In genomic region chr1:26408604-26409003, GRCh38 we compare ENCODE assay signal across 8 cellular contexts.
A peak's percentile ranks its signal among the peaks of the same experiment; 100 is the strongest.
DNase-seq lines count a peak whose midpoint lies in the region; ATAC-seq and TF ChIP-seq lines count a peak whose summit lies in the region.

No MANE protein-coding gene starts in this region.

- H3K36me3 Mint-ChIP-seq in nephron (ENCODE audit: low read depth), result no peaks in the 10 kb centered on the region

- DNase-seq in EL, result peak; percentile 73
- DNase-seq in NOMO-1 treated with dmso at 0.1 percent for 144 hours (lab: John Stamatoyannopoulos, UW; ENCODE audit: unreplicated experiment), result peak; percentile 30
- peak; percentile 86 for DNase-seq in activated T-cell treated with anti-CD3 and anti-CD28 coated beads, Interleukin-2, amount 50 U/mL, for 1 hour
- peak; percentile 82 for DNase-seq in fibroblast of pulmonary artery (ENCODE audit: low read depth)
- peak; percentile 79 for DNase-seq in stimulated activated naive CD8-positive, alpha-beta T cell treated with anti-CD3 and anti-CD28 coated beads, Interleukin-15, Interleukin-2, amounts not matched to agents 100 U/mL and 50 U/mL, for 24 hours

- H3K4me3 Mint-ChIP-seq in nephron, result peak overlapping the region in 2 of 3 experiments; percentile 3 to 65

- no peak overlapping the region for H3K27ac Mint-ChIP-seq in nephron

- peak; percentile 78 for ATAC-seq in stimulated activated naive CD8-positive, alpha-beta T cell treated with anti-CD3 and anti-CD28 coated beads, Interleukin-15, Interleukin-2, amounts not matched to agents 100 U/mL and 50 U/mL, for 24 hours
- no peak for ATAC-seq in GM18858 (IDR thresholded peaks at IDR 0.05; ENCODE audit: unreplicated experiment)
- ATAC-seq in GM21825 (IDR thresholded peaks at IDR 0.05; ENCODE audit: unreplicated experiment), result no peak

- H3K4me1 Mint-ChIP-seq in nephron, result peaks cover 6% of the 10 kb centered on the region

- H3K9me3 Mint-ChIP-seq in nephron, result no peaks in the 10 kb centered on the region

- no peak for TF ChIP-seq CTCF in fibroblast of pulmonary artery (IDR thresholded peaks at IDR 0.05; ENCODE audit: low read length, missing control alignments)
- no peak for TF ChIP-seq CTCF in nephron (IDR thresholded peaks at IDR 0.05; ENCODE audit: unreplicated experiment in 3 of 3)

- no peak overlapping the region for H3K4me3 ChIP-seq in fibroblast of pulmonary artery (replicated peaks; ENCODE audit: low read depth, low read length)

- H3K27me3 Mint-ChIP-seq in nephron (ENCODE audit: low read depth), result peaks cover 69% of the 10 kb centered on the region

Comparison
In these comparisons a context has a peak if more than half of its experiments do, and no peak if none do; other contexts are left out.
1. DNase-seq: peak in every context shown above with its lines; median percentile 86 in activated T-cell treated with anti-CD3 and anti-CD28 coated beads, Interleukin-2, amount 50 U/mL, for 1 hour; 82 in fibroblast of pulmonary artery; 79 in stimulated activated naive CD8-positive, alpha-beta T cell treated with anti-CD3 and anti-CD28 coated beads, Interleukin-15, Interleukin-2, amounts not matched to agents 100 U/mL and 50 U/mL, for 24 hours; 73 in EL; 30 in NOMO-1 treated with dmso at 0.1 percent for 144 hours.